ENCODE assay signal across 1 cellular context in the genomic region with DNA sequence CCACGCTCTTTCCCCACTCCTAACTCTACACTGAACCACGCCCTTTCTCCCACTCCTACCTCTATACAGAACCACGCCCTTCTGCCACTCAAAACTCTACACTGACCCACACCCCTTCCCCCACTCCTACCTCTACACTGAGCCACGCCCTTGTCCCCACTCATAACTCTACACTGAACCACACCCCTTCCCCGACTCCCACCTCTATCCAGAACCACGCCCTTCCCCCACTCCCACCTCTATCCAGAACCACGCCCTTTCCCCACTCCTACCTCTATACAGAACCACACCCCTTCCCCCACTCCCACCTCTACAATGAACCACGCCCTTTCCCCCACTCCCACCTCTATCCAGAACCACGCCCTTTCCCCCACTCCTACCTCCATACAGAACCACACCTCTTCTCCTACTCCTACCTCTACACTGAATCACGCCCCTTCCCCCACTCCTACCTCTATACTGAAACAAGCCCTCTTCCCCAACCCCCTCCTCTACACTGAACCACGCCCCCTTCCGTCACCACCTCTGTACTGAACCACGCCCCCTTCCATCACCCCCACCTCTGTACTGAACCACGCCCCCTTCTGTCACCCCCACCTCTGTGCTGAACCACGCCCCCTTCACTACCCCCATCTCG.
TF ChIP-seq lines count a peak whose summit lies in the region.

No MANE protein-coding gene starts in this region.

TF ChIP-seq in IMR-90, 13 proteins besides CTCF, POLR2A, EP300 and RAD21:
- TF ChIP-seq NFE2L2 (IDR thresholded peaks at IDR 0.05; ENCODE audit: low read depth, low read length), result no peak
- TF ChIP-seq SMC3 (IDR thresholded peaks at IDR 0.05; ENCODE audit: low read depth, low read length), result no peak
